ENCODE assay signal across 1 cellular context in the genomic region with DNA sequence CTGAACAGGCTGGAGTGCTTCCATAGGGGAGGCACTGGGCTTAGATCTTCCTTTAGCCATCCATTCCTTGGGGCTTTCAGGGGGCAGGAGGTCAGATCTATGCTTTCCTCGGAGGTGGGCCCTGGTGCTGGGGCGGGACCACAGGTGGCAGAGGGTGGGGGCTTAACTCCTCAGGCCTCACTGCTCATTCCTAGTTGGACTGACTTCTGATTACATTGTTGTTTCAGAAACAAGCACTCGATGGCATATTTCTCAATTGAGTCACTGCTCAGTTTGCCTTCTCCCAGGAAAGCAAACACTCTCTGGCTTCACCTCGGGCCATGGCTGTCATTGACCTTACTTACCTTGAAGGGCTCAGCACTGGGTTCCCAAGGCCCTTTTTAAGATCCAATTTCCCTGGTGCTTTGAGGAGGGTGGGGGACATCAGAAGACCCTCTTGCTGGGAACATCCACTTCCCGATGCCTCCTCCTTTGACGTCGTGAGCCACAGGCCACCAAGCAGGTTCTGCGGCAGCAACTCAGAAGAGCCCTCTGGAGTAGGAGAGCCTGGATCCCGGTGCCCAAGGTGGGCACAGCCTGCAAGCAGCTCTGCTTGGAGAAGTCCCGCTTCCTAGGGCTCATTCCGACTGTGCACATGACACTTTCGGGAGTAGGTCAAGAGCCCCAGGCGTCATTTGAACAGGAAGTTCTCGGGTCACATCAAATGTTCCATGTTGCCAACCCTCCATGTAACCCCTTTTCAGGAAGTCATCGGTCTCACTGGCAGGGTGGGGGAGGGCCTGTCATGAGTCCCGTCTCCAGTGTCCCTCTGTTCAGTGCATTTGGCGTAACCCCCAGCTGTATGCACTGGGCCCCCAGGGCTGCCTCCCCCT.
TF ChIP-seq lines count a peak whose summit lies in the region.

No MANE protein-coding gene starts in this region.

TF ChIP-seq in HepG2, 621 proteins besides CTCF, POLR2A, EP300 and RAD21 (continued from another document and continues in another):
- TF ChIP-seq, protein P1, sequence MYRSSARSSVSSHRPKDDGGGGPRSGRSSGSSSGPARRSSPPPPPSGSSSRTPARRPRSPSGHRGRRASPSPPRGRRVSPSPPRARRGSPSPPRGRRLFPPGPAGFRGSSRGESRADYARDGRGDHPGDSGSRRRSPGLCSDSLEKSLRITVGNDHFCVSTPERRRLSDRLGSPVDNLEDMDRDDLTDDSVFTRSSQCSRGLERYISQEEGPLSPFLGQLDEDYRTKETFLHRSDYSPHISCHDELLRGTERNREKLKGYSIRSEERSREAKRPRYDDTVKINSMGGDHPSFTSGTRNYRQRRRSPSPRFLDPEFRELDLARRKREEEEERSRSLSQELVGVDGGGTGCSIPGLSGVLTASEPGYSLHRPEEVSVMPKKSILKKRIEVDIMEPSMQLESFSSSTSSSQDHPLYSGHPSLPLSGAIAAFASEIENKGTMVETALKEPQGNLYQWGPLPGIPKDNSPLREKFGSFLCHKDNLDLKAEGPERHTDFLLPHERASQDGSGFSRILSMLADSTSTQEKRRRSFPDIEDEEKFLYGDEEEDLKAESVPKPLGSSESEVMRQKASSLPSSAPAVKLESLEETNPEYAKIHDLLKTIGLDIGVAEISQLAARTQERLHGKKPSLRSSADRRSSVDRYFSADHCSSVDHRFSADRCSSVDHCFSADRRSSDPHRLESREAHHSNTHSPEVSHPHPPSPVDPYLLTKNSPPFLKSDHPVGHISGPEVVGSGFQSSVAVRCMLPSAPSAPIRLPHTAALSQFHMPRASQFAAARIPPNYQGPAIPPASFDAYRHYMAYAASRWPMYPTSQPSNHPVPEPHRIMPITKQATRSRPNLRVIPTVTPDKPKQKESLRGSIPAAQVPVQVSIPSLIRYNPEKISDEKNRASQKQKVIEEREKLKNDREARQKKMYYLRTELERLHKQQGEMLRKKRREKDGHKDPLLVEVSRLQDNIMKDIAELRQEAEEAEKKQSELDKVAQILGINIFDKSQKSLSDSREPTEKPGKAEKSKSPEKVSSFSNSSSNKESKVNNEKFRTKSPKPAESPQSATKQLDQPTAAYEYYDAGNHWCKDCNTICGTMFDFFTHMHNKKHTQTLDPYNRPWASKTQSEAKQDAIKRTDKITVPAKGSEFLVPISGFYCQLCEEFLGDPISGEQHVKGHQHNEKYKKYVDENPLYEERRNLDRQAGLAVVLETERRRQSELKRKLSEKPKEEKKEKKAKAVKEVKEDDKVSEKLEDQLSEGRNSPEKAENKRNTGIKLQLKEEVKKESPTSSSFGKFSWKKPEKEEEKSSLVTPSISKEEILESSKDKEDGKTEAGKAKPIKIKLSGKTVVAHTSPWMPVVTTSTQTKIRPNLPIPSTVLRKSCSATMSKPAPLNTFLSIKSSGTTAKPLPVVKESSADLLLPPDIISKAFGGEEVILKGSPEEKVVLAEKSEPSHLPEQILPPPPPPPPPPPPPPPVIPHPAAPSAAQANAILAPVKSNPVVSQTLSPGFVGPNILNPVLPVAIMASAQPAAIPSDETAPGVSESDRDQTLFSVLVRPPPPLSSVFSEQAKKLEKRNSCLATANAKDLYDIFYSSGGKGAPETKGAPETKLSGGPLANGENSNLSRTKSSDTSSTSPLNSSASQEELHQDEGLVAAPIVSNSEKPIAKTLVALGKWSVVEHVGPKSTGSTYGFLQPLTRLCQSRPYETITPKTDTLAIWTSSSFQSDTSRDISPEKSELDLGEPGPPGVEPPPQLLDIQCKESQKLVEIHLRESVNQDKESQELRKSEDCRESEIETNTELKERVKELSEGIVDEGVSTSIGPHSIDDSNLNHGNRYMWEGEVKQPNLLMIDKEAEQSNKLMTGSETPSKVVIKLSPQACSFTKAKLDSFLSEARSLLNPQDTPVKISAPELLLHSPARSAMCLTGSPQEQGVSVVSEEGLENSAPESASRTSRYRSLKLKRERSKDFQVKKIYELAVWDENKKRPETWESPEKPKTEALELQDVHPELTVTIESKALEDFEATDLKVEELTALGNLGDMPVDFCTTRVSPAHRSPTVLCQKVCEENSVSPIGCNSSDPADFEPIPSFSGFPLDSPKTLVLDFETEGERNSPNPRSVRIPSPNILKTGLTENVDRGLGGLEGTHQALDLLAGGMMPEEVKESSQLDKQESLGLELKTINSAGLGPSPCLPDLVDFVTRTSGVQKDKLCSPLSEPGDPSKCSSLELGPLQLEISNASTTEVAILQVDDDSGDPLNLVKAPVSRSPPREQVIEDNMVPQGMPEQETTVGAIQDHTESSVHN (CRISPR knock-in tag; IDR thresholded peaks at IDR 0.05) = no peak
- TF ChIP-seq TARDBP (CRISPR knock-in tag; IDR thresholded peaks at IDR 0.05) = peak; percentile 49; the same call in 1 of the 2 replicates
- TF ChIP-seq, protein P2, sequence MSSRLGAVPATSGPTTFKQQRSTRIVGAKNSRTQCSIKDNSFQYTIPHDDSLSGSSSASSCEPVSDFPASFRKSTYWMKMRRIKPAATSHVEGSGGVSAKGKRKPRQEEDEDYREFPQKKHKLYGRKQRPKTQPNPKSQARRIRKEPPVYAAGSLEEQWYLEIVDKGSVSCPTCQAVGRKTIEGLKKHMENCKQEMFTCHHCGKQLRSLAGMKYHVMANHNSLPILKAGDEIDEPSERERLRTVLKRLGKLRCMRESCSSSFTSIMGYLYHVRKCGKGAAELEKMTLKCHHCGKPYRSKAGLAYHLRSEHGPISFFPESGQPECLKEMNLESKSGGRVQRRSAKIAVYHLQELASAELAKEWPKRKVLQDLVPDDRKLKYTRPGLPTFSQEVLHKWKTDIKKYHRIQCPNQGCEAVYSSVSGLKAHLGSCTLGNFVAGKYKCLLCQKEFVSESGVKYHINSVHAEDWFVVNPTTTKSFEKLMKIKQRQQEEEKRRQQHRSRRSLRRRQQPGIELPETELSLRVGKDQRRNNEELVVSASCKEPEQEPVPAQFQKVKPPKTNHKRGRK (CRISPR knock-in tag; IDR thresholded peaks at IDR 0.05) = no peak
- TF ChIP-seq ZC3H4 (CRISPR knock-in tag; IDR thresholded peaks at IDR 0.05; ENCODE audit: borderline replicate concordance) = no peak; the same call in 1 of the 2 replicates
- no peak for TF ChIP-seq RFX1 (IDR thresholded peaks at IDR 0.05)
- no peak for TF ChIP-seq NONO (IDR thresholded peaks at IDR 0.05)
- TF ChIP-seq NONO (CRISPR knock-in tag; conservative IDR thresholded peaks at IDR 0.05) = peak; percentile 53; the same call in 1 of the 2 replicates
- TF ChIP-seq IKZF1 (IDR thresholded peaks at IDR 0.05) = no peak
- TF ChIP-seq TAF15 (IDR thresholded peaks at IDR 0.05; ENCODE audit: low read depth, low read length, poor library complexity, severe bottlenecking) = no peak
- TF ChIP-seq GABPA (IDR thresholded peaks at IDR 0.05; ENCODE audit: low read depth, low read length) = no peak
- TF ChIP-seq GABPA (CRISPR knock-in tag; IDR thresholded peaks at IDR 0.05; ENCODE audit: low read depth) = peak; percentile 25; the same call in 1 of the 2 replicates
- no peak for TF ChIP-seq MATR3 (CRISPR knock-in tag; IDR thresholded peaks at IDR 0.05)
- no peak for TF ChIP-seq PRMT3 (CRISPR knock-in tag; IDR thresholded peaks at IDR 0.05; ENCODE audit: borderline replicate concordance, low read depth)
- no peak for TF ChIP-seq GMEB2 (CRISPR knock-in tag; IDR thresholded peaks at IDR 0.05; ENCODE audit: low read depth)
- peak; percentile 51 to 62; a peak in 3 of 4 replicates for TF ChIP-seq NR2F1 (CRISPR knock-in tag; IDR thresholded peaks at IDR 0.05)
- TF ChIP-seq THAP7 (CRISPR knock-in tag; IDR thresholded peaks at IDR 0.05) = 0 out of 2 replicates have a peak, but pooled peaks have one; percentile 14
- no peak for TF ChIP-seq ZNF879 (CRISPR knock-in tag; IDR thresholded peaks at IDR 0.05)
- TF ChIP-seq ZNF10 (CRISPR knock-in tag; IDR thresholded peaks at IDR 0.05; ENCODE audit: borderline replicate concordance, low read depth) = no peak
- TF ChIP-seq ARNTL (CRISPR knock-in tag; IDR thresholded peaks at IDR 0.05) = 0 out of 2 replicates have a peak, but pooled peaks have one; percentile 38
- TF ChIP-seq HNF4G (IDR thresholded peaks at IDR 0.05; ENCODE audit: borderline replicate concordance, low read depth, low read length) = no peak
- no peak for TF ChIP-seq HNF4G (CRISPR knock-in tag; IDR thresholded peaks at IDR 0.05; ENCODE audit: borderline replicate concordance, low read depth)
- no peak for TF ChIP-seq ZNF317 (CRISPR knock-in tag; IDR thresholded peaks at IDR 0.05)
- TF ChIP-seq ZNF616 (CRISPR knock-in tag; IDR thresholded peaks at IDR 0.05; ENCODE audit: low read depth) = no peak
- no peak for TF ChIP-seq BORCS8-MEF2B (CRISPR knock-in tag; IDR thresholded peaks at IDR 0.05)
- no peak for TF ChIP-seq PRDM15 (CRISPR knock-in tag; IDR thresholded peaks at IDR 0.05)
- no peak; the same call in 1 of the 2 replicates for TF ChIP-seq ZNF121 (CRISPR knock-in tag; IDR thresholded peaks at IDR 0.05)
- no peak for TF ChIP-seq FOXO4 (CRISPR knock-in tag; conservative IDR thresholded peaks at IDR 0.05)
- no peak for TF ChIP-seq AGO1 (IDR thresholded peaks at IDR 0.05; ENCODE audit: low read depth, low read length, poor library complexity, severe bottlenecking)
- no peak for TF ChIP-seq RNF219 (CRISPR knock-in tag; IDR thresholded peaks at IDR 0.05)
- TF ChIP-seq ZNF350 (CRISPR knock-in tag; IDR thresholded peaks at IDR 0.05; ENCODE audit: borderline replicate concordance, low read depth) = peak; percentile 64; the same call in 1 of the 2 replicates
- 0 out of 2 replicates have a peak, but pooled peaks have one; percentile 54 for TF ChIP-seq ZNF136 (CRISPR knock-in tag; IDR thresholded peaks at IDR 0.05; ENCODE audit: low read depth)
- no peak for TF ChIP-seq ZNF781 (CRISPR knock-in tag; IDR thresholded peaks at IDR 0.05; ENCODE audit: borderline replicate concordance, not compliant biosample characterization)
- TF ChIP-seq ZNF670 (CRISPR knock-in tag; IDR thresholded peaks at IDR 0.05; ENCODE audit: borderline replicate concordance) = 0 out of 2 replicates have a peak, but pooled peaks have one; percentile 16
- no peak for TF ChIP-seq NFIC (IDR thresholded peaks at IDR 0.05; ENCODE audit: low read length)
- no peak for TF ChIP-seq RFXANK (CRISPR knock-in tag; IDR thresholded peaks at IDR 0.05)
- no peak for TF ChIP-seq MED8 (CRISPR knock-in tag; IDR thresholded peaks at IDR 0.05; ENCODE audit: insufficient replicate concordance)
- no peak for TF ChIP-seq ZNF468 (CRISPR knock-in tag; IDR thresholded peaks at IDR 0.05)
- TF ChIP-seq ZFP1 (CRISPR knock-in tag; IDR thresholded peaks at IDR 0.05) = 0 out of 2 replicates have a peak, but pooled peaks have one; percentile 41
